In the genomic region with DNA sequence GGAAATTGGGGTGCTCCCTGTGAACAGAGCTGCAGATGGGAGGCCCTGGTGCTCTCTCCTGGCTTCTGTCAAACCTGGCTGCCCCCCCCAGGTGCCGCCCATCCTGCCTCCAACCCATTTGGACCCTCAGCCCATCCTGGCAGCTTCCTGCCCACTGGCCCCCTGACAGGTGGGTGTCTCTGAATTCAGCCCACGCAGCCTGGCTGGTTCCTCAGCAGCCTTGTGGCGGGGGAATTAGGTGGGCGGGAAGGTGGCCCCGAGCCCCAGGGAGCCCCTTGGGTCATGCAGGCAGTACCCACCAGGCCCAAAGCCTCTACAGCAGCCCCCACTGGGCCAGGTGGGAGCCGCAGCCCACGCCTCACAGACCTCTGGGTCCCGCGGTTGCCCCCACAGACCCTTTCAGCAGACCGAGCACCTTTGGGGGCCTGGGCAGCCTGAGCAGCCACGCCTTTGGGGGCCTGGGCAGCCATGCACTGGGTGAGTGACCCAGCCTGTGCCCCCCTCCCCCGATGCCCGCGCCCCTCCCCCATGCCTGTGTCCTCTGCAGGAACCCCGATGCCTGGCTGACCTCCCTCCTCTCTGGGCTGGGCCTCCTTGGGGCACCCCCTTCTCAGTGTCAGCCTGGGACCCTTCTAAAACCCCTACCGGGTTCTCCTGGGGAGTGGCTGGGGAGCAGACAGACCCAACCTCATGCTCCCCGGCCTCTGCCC, we compare ENCODE assay signal across 1 cellular context.
TF ChIP-seq lines count a peak whose summit lies in the region.

No MANE protein-coding gene starts in this region.

TF ChIP-seq in WTC11, 78 proteins besides CTCF, POLR2A, EP300 and RAD21 (continued from another document):
- TF ChIP-seq, protein P1, sequence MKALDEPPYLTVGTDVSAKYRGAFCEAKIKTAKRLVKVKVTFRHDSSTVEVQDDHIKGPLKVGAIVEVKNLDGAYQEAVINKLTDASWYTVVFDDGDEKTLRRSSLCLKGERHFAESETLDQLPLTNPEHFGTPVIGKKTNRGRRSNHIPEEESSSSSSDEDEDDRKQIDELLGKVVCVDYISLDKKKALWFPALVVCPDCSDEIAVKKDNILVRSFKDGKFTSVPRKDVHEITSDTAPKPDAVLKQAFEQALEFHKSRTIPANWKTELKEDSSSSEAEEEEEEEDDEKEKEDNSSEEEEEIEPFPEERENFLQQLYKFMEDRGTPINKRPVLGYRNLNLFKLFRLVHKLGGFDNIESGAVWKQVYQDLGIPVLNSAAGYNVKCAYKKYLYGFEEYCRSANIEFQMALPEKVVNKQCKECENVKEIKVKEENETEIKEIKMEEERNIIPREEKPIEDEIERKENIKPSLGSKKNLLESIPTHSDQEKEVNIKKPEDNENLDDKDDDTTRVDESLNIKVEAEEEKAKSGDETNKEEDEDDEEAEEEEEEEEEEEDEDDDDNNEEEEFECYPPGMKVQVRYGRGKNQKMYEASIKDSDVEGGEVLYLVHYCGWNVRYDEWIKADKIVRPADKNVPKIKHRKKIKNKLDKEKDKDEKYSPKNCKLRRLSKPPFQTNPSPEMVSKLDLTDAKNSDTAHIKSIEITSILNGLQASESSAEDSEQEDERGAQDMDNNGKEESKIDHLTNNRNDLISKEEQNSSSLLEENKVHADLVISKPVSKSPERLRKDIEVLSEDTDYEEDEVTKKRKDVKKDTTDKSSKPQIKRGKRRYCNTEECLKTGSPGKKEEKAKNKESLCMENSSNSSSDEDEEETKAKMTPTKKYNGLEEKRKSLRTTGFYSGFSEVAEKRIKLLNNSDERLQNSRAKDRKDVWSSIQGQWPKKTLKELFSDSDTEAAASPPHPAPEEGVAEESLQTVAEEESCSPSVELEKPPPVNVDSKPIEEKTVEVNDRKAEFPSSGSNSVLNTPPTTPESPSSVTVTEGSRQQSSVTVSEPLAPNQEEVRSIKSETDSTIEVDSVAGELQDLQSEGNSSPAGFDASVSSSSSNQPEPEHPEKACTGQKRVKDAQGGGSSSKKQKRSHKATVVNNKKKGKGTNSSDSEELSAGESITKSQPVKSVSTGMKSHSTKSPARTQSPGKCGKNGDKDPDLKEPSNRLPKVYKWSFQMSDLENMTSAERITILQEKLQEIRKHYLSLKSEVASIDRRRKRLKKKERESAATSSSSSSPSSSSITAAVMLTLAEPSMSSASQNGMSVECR (CRISPR knock-in tag; IDR thresholded peaks at IDR 0.05; ENCODE audit: borderline replicate concordance), result no peak
- no peak for TF ChIP-seq RELA (CRISPR knock-in tag; IDR thresholded peaks at IDR 0.05; ENCODE audit: borderline replicate concordance)
